Comparison of ENCODE assay signal across 1 cellular context in the genomic region with DNA sequence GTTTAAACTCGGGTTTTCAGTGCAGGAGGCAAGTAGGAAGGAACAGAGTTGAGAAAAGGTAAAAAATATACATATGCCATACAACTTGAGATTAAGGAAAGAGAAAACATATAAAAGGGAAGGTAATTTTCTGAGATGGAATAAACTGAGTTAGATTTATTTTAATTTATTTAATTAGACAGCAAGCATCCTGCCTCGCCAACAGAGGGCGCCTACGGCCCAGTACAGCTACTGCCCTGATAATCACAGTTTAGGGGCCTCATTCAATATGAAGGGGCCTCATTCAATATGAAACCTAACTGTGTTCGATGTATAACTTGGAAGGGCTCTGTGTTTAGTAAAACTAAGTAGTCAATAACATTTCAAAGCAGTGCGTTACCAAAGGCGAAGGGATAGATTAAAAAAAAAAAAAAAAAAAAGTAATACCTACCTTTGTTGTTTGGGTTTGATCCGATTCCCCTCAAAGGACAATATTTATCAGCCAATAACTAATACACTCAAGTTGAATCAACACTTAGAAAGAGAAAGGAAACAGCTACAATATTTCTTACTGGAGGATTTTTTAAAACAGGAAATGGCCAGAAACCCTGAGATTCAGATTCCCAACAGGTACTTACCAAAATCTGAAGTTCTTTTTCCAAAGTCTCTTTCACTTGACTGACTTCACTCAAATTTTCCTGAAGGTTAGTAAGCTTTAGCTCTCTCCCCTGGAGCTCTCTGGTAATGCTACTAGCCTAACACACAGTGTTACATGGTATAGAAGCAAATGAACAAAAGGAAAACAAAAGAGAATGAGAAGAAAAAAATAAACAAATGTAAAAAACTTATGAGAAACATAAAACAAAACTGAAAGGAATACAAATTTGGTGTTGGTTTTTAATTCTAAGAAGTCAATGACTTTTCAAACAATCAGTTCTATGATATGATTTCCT.
TF ChIP-seq lines count a peak whose summit lies in the region.

No MANE protein-coding gene starts in this region.

TF ChIP-seq in K562, 482 proteins besides CTCF, POLR2A, EP300 and RAD21 (continued from another document):
- TF ChIP-seq XRCC4 (IDR thresholded peaks at IDR 0.05; ENCODE audit: extremely low read depth, insufficient read depth, insufficient read length), result no peak
- TF ChIP-seq BRD9 (IDR thresholded peaks at IDR 0.05; ENCODE audit: low read depth, partially characterized antibody), result peak; percentile 34
- TF ChIP-seq CTCFL (IDR thresholded peaks at IDR 0.05; ENCODE audit: borderline replicate concordance, insufficient read depth, low read depth, low read length, poor library complexity, severe bottlenecking), result peak; percentile 62
- no peak for TF ChIP-seq CBX1 (IDR thresholded peaks at IDR 0.05; ENCODE audit: low read depth)
- TF ChIP-seq KLF16 (IDR thresholded peaks at IDR 0.05), result 0 out of 2 replicates have a peak, but pooled peaks have one; percentile 18
- no peak for TF ChIP-seq GTF2A2 (tag; IDR thresholded peaks at IDR 0.05)
- TF ChIP-seq, protein P1, sequence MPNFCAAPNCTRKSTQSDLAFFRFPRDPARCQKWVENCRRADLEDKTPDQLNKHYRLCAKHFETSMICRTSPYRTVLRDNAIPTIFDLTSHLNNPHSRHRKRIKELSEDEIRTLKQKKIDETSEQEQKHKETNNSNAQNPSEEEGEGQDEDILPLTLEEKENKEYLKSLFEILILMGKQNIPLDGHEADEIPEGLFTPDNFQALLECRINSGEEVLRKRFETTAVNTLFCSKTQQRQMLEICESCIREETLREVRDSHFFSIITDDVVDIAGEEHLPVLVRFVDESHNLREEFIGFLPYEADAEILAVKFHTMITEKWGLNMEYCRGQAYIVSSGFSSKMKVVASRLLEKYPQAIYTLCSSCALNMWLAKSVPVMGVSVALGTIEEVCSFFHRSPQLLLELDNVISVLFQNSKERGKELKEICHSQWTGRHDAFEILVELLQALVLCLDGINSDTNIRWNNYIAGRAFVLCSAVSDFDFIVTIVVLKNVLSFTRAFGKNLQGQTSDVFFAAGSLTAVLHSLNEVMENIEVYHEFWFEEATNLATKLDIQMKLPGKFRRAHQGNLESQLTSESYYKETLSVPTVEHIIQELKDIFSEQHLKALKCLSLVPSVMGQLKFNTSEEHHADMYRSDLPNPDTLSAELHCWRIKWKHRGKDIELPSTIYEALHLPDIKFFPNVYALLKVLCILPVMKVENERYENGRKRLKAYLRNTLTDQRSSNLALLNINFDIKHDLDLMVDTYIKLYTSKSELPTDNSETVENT (CRISPR knock-in tag; IDR thresholded peaks at IDR 0.05), result no peak
- TF ChIP-seq ATF4 (CRISPR knock-in tag; IDR thresholded peaks at IDR 0.05), result no peak
- TF ChIP-seq BACH1 (tag; IDR thresholded peaks at IDR 0.05), result no peak
- no peak for TF ChIP-seq ZFP91 (CRISPR knock-in tag; IDR thresholded peaks at IDR 0.05)
- TF ChIP-seq PRMT5 (CRISPR knock-in tag; IDR thresholded peaks at IDR 0.05), result no peak
- peak; percentile 53 for TF ChIP-seq ZNF384 (IDR thresholded peaks at IDR 0.05; ENCODE audit: low read depth, low read length)
- no peak for TF ChIP-seq RBM22 (IDR thresholded peaks at IDR 0.05; ENCODE audit: low read depth, low read length, poor library complexity, severe bottlenecking)
